In genomic region chr19:39217094-39217493, GRCh38 we compare ENCODE assay signal across 35 cellular contexts. TPM values are rescaled to one million over a fixed set of nuclear protein-coding genes. Genes with fewer than 3 reads are reported as not detected.
"Had no signal": no experiment of that assay in that cellular context is flagged by ENCODE, and none has a peak within 500 bp of the region (broad histone marks: within the 10 kb centered on the region; RNA-seq: fewer than 3 reads in every experiment).

No MANE protein-coding gene starts in this region.

- H3K4me1 ChIP-seq: esophagus squamous epithelium, gastroesophageal sphincter had no signal

- H3K9me3 ChIP-seq: esophagus squamous epithelium had no signal

- H3K4me1 Mint-ChIP-seq: activated CD4-positive, alpha-beta memory T cell treated with anti-CD3 and anti-CD28 coated beads, Interleukin-2, amount 10 ng/mL, durations not matched to agents 7 days and 5 days; activated CD4-positive, alpha-beta T cell treated with anti-CD3 and anti-CD28 coated beads for 36 hours; activated CD4-positive, alpha-beta T cell treated with anti-CD3 and anti-CD28 coated beads, Interleukin-2, amount 10 ng/mL, durations not matched to agents 7 days and 5 days; central memory CD8-positive, alpha-beta T cell had no signal

- H3K9me3 Mint-ChIP-seq: activated CD4-positive, alpha-beta memory T cell treated with anti-CD3 and anti-CD28 coated beads, Interleukin-2, amount 10 ng/mL, durations not matched to agents 7 days and 5 days; activated CD4-positive, alpha-beta T cell treated with anti-CD3 and anti-CD28 coated beads, Interleukin-2, amount 10 ng/mL, durations not matched to agents 7 days and 5 days; activated T-cell treated with anti-CD3 and anti-CD28 coated beads, Interleukin-2, amount 50 U/mL, for 4 hours; activated T-helper 17 cell treated with anti-CD3 and anti-CD28 coated beads, Interleukin-2, amount 50 U/mL, for 72 hours; central memory CD8-positive, alpha-beta T cell; dendritic cell treated with granulocyte-macrophage colony-stimulating factor and Interleukin-4, amounts not matched to agents 40 ng/mL and 50 ng/mL, for 4 days had no signal

- H3K4me3 ChIP-seq: coronary artery, dorsolateral prefrontal cortex, esophagus squamous epithelium, gastroesophageal sphincter had no signal

- H3K36me3 ChIP-seq: brain microvascular endothelial cell, esophagus squamous epithelium, gastroesophageal sphincter had no signal

- H3K27ac ChIP-seq: brain microvascular endothelial cell, coronary artery, dorsolateral prefrontal cortex, epithelial cell of prostate, esophagus squamous epithelium, gastroesophageal sphincter had no signal

- H3K27ac Mint-ChIP-seq: activated CD4-positive, alpha-beta memory T cell treated with anti-CD3 and anti-CD28 coated beads, Interleukin-2, amount 10 ng/mL, durations not matched to agents 7 days and 5 days; activated CD4-positive, alpha-beta T cell treated with anti-CD3 and anti-CD28 coated beads for 36 hours; activated CD4-positive, alpha-beta T cell treated with anti-CD3 and anti-CD28 coated beads, Interleukin-2, amount 10 ng/mL, durations not matched to agents 7 days and 5 days; activated naive CD8-positive, alpha-beta T cell; activated T-helper 17 cell treated with anti-CD3 and anti-CD28 coated beads, Interleukin-2, amount 50 U/mL, for 72 hours had no signal

- ATAC-seq: activated CD4-positive, alpha-beta T cell treated with anti-CD3 and anti-CD28 coated beads for 36 hours; activated T-cell treated with anti-CD3 and anti-CD28 coated beads, Interleukin-2, amount 50 U/mL, for 4 hours; activated T-helper 17 cell treated with anti-CD3 and anti-CD28 coated beads, Interleukin-2, amount 50 U/mL, for 72 hours; gastroesophageal sphincter had no signal

- H3K4me3 Mint-ChIP-seq: activated CD4-positive, alpha-beta memory T cell treated with anti-CD3 and anti-CD28 coated beads, Interleukin-2, amount 10 ng/mL, durations not matched to agents 7 days and 5 days; activated CD4-positive, alpha-beta T cell treated with anti-CD3 and anti-CD28 coated beads for 36 hours; activated CD4-positive, alpha-beta T cell treated with anti-CD3 and anti-CD28 coated beads, Interleukin-2, amount 10 ng/mL, durations not matched to agents 7 days and 5 days; activated naive CD8-positive, alpha-beta T cell; activated T-cell treated with anti-CD3 and anti-CD28 coated beads, Interleukin-2, amount 50 U/mL, for 4 hours; activated T-helper 17 cell treated with anti-CD3 and anti-CD28 coated beads, Interleukin-2, amount 50 U/mL, for 72 hours; central memory CD8-positive, alpha-beta T cell; dendritic cell treated with granulocyte-macrophage colony-stimulating factor and Interleukin-4, amounts not matched to agents 40 ng/mL and 50 ng/mL, for 4 days had no signal

- H3K27me3 ChIP-seq: brain microvascular endothelial cell had no signal

- DNase-seq: activated CD4-positive, alpha-beta memory T cell treated with anti-CD3 and anti-CD28 coated beads, Interleukin-2, amount 10 ng/mL, durations not matched to agents 7 days and 5 days; activated CD4-positive, alpha-beta T cell treated with anti-CD3 and anti-CD28 coated beads for 36 hours; activated CD4-positive, alpha-beta T cell treated with anti-CD3 and anti-CD28 coated beads, Interleukin-2, amount 10 ng/mL, durations not matched to agents 7 days and 5 days; activated CD4-positive, alpha-beta T cell treated with anti-CD3 and anti-CD28 coated beads, Interleukin-2, amount 50 U/mL, for 4 hours; activated CD4-positive, CD25-positive, alpha-beta regulatory T cell; activated CD4-positive, CD25-positive, alpha-beta regulatory T cell treated with anti-CD3 and anti-CD28 coated beads, Interleukin-2, amount 50 U/mL, for 72 hours; activated effector memory CD4-positive, alpha-beta T cell treated with Interleukin-2 at 50 U/mL for 16 hours; activated gamma-delta T cell treated with Interleukin-2 at 50 U/mL for 16 hours; activated naive CD4-positive, alpha-beta T cell treated with anti-CD3 and anti-CD28 coated beads, Interleukin-2, amount 50 U/mL, for 16 hours; activated naive CD4-positive, alpha-beta T cell treated with Interleukin-2 at 50 U/mL for 16 hours; activated T-cell treated with anti-CD3 and anti-CD28 coated beads, Interleukin-2, amount 50 U/mL, for 4 hours; amniotic stem cell; anterior cingulate cortex; brain microvascular endothelial cell; dorsolateral prefrontal cortex; effector memory CD4-positive, alpha-beta T cell; esophagus squamous epithelium; foreskin melanocyte; T-helper 1 cell; T-helper 2 cell had no signal

RNA-seq across cellular contexts. Expression of gene SYCN, which starts 13.0 kb away (rescaled TPM):
- total RNA-seq: activated CD4-positive, alpha-beta memory T cell treated with anti-CD3 and anti-CD28 coated beads, Interleukin-2, amount 10 ng/mL, durations not matched to agents 7 days and 5 days; activated CD4-positive, alpha-beta T cell treated with anti-CD3 and anti-CD28 coated beads for 36 hours; activated CD4-positive, alpha-beta T cell treated with anti-CD3 and anti-CD28 coated beads, Interleukin-2, amount 10 ng/mL, durations not matched to agents 7 days and 5 days; activated T-helper 17 cell treated with anti-CD3 and anti-CD28 coated beads, Interleukin-2, amount 50 U/mL, for 72 hours; astrocyte; bronchial epithelial cell; cardiac septum; cerebellum; endothelial cell of umbilical vein; esophagus squamous epithelium; fibroblast of lung; fibroblast of villous mesenchyme; gastroesophageal sphincter; glomerular endothelial cell had no signal

RNA-seq across cellular contexts. Expression of gene NCCRP1, which starts 20.3 kb away (rescaled TPM):
- total RNA-seq: activated CD4-positive, alpha-beta memory T cell treated with anti-CD3 and anti-CD28 coated beads, Interleukin-2, amount 10 ng/mL, durations not matched to agents 7 days and 5 days; activated CD4-positive, alpha-beta T cell treated with anti-CD3 and anti-CD28 coated beads for 36 hours; activated CD4-positive, alpha-beta T cell treated with anti-CD3 and anti-CD28 coated beads, Interleukin-2, amount 10 ng/mL, durations not matched to agents 7 days and 5 days; activated T-cell treated with anti-CD3 and anti-CD28 coated beads, Interleukin-2, amount 50 U/mL, for 4 hours; activated T-helper 17 cell treated with anti-CD3 and anti-CD28 coated beads, Interleukin-2, amount 50 U/mL, for 72 hours; astrocyte; cardiac septum; cerebellum; endothelial cell of umbilical vein; fibroblast of lung; fibroblast of villous mesenchyme; glomerular endothelial cell had no signal

RNA-seq across cellular contexts. Expression of gene IFNL3, which starts 27.7 kb away (rescaled TPM):
- total RNA-seq: activated CD4-positive, alpha-beta memory T cell treated with anti-CD3 and anti-CD28 coated beads, Interleukin-2, amount 10 ng/mL, durations not matched to agents 7 days and 5 days; activated CD4-positive, alpha-beta T cell treated with anti-CD3 and anti-CD28 coated beads, Interleukin-2, amount 10 ng/mL, durations not matched to agents 7 days and 5 days; activated T-cell treated with anti-CD3 and anti-CD28 coated beads, Interleukin-2, amount 50 U/mL, for 4 hours; activated T-helper 17 cell treated with anti-CD3 and anti-CD28 coated beads, Interleukin-2, amount 50 U/mL, for 72 hours; astrocyte; bronchial epithelial cell; cardiac septum; cerebellum; endothelial cell of umbilical vein; esophagus squamous epithelium; fibroblast of lung; fibroblast of villous mesenchyme; gastroesophageal sphincter; glomerular endothelial cell had no signal

RNA-seq across cellular contexts. Expression of gene IFNL4, which starts 31.6 kb away (rescaled TPM):
- total RNA-seq: activated CD4-positive, alpha-beta memory T cell treated with anti-CD3 and anti-CD28 coated beads, Interleukin-2, amount 10 ng/mL, durations not matched to agents 7 days and 5 days; activated CD4-positive, alpha-beta T cell treated with anti-CD3 and anti-CD28 coated beads for 36 hours; activated CD4-positive, alpha-beta T cell treated with anti-CD3 and anti-CD28 coated beads, Interleukin-2, amount 10 ng/mL, durations not matched to agents 7 days and 5 days; activated T-cell treated with anti-CD3 and anti-CD28 coated beads, Interleukin-2, amount 50 U/mL, for 4 hours; activated T-helper 17 cell treated with anti-CD3 and anti-CD28 coated beads, Interleukin-2, amount 50 U/mL, for 72 hours; astrocyte; bronchial epithelial cell; cardiac septum; cerebellum; endothelial cell of umbilical vein; esophagus squamous epithelium; fibroblast of lung; fibroblast of villous mesenchyme; gastroesophageal sphincter; glomerular endothelial cell had no signal

RNA-seq across cellular contexts. Expression of gene IFNL2, which starts 51.1 kb away (rescaled TPM):
- total RNA-seq: activated CD4-positive, alpha-beta memory T cell treated with anti-CD3 and anti-CD28 coated beads, Interleukin-2, amount 10 ng/mL, durations not matched to agents 7 days and 5 days; activated CD4-positive, alpha-beta T cell treated with anti-CD3 and anti-CD28 coated beads for 36 hours; activated CD4-positive, alpha-beta T cell treated with anti-CD3 and anti-CD28 coated beads, Interleukin-2, amount 10 ng/mL, durations not matched to agents 7 days and 5 days; activated T-cell treated with anti-CD3 and anti-CD28 coated beads, Interleukin-2, amount 50 U/mL, for 4 hours; activated T-helper 17 cell treated with anti-CD3 and anti-CD28 coated beads, Interleukin-2, amount 50 U/mL, for 72 hours; astrocyte; bronchial epithelial cell; cardiac septum; cerebellum; dorsolateral prefrontal cortex; endothelial cell of umbilical vein; esophagus squamous epithelium; fibroblast of lung; fibroblast of villous mesenchyme; gastroesophageal sphincter; glomerular endothelial cell had no signal
